Comparison of ENCODE assay signal across 24 cellular contexts in the genomic region with DNA sequence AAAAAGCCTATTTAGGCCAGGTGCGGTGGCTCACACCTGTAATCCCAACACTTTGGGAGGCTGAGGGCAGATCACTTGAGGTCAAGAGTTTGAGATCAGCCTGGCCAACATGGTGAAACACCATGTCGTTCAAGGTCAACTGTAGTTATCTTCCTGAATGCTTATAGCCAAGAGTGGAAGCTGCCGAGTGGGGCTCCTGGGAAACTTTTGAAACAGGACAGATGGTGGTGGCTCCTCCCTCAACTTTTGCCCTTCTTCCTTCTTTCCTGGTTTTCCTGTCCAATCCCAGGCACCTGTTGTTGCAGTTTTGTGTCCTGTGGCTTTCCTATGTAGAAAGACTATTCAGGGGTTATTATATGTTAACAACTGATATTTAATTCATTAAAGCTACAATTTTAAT. TPM values are rescaled to one million over a fixed set of nuclear protein-coding genes. Genes with fewer than 3 reads are reported as not detected.
DNase-seq lines count a peak whose midpoint lies in the region; ATAC-seq, FAIRE-seq and TF ChIP-seq lines count a peak whose summit lies in the region.
"Had no signal": no experiment of that assay in that cellular context is flagged by ENCODE, and none has a peak within 500 bp of the region (broad histone marks: within the 10 kb centered on the region; RNA-seq: fewer than 3 reads in every experiment).

No MANE protein-coding gene starts in this region.

- H3K27ac ChIP-seq in HepG2 (ENCODE audit: extremely low read length, insufficient read depth, low read length), result no peak overlapping the region
- H3K27ac ChIP-seq in right lobe of liver, result no peak overlapping the region
- no peak overlapping the region for H3K27ac ChIP-seq in K562 (ENCODE audit: extremely low read depth, low read depth, low read length)
- H3K27ac ChIP-seq: A549 had no signal

- H3K9ac ChIP-seq in HepG2 (ENCODE audit: insufficient read depth, low read depth, low read length), result no peak overlapping the region
- H3K9ac ChIP-seq in K562 (ENCODE audit: insufficient read depth in 1 of 2, low read depth in 2 of 2, low read length in 2 of 2), result no peak overlapping the region

- POLR2A ChIA-PET in HepG2 (lab: Yijun Ruan, JAX), result interaction anchor here (1.0 kb wide), 1 partner anchor 62 kb away, joined by 3 read pairs; no protein-coding TSS in a partner anchor
- POLR2A ChIA-PET in K562 (lab: Yijun Ruan, JAX), result interaction anchor here (0.8 to 1.0 kb wide), 2 partner anchors 23 to 209 kb away, joined by 3 read pairs; no protein-coding TSS in a partner anchor

- H3K27ac Mint-ChIP-seq in naive B cell, result peak overlapping the region in 4 of 6 donors; percentile 1 to 88 (median 52)
- H3K27ac Mint-ChIP-seq in stimulated activated memory B cell treated with anti-CD40 and anti-IgM and Interleukin-4, amounts not matched to agents 10 μg/mL and 1 μg/mL and 100 μg/mL, for 72 hours, result peak overlapping the region; percentile 53
- no peak overlapping the region for H3K27ac Mint-ChIP-seq in stimulated activated effector memory CD8-positive, alpha-beta T cell treated with anti-CD3 and anti-CD28 coated beads, Interleukin-12 subunit alpha, Interleukin-12 subunit beta, amount 100 ng/mL, for 72 hours
- no peak overlapping the region for H3K27ac Mint-ChIP-seq in activated naive CD8-positive, alpha-beta T cell treated with anti-CD3 and anti-CD28 coated beads for 36 hours
- H3K27ac Mint-ChIP-seq: CD4-positive, alpha-beta memory T cell had no signal

- H2AFZ ChIP-seq in HepG2 (ENCODE audit: low read length), result no peak overlapping the region
- no peak overlapping the region for H2AFZ ChIP-seq in K562 (ENCODE audit: low read depth, low read length)

- peaks cover 20% of the 10 kb centered on the region for H3K4me1 ChIP-seq in HepG2 (ENCODE audit: insufficient read depth, low read length)
- H3K4me1 ChIP-seq in right lobe of liver, result no peaks in the 10 kb centered on the region
- peaks cover 0 to 6% of the 10 kb centered on the region in 2 experiments; a peak in 2 of 5 replicates for H3K4me1 ChIP-seq in K562 (replicated peaks in 1 of 2; ENCODE audit: control insufficient read depth in 2 of 2, insufficient read depth in 2 of 2, low read length in 2 of 2)
- H3K4me1 ChIP-seq: HAP-1 had no signal

- peaks cover 6 to 8% of the 10 kb centered on the region in 2 donors for H3K36me3 Mint-ChIP-seq in naive B cell
- H3K36me3 Mint-ChIP-seq in stimulated activated memory B cell treated with anti-CD40 and anti-IgM and Interleukin-4, amounts not matched to agents 10 μg/mL and 1 μg/mL and 100 μg/mL, for 72 hours, result peaks cover 5% of the 10 kb centered on the region
- H3K36me3 Mint-ChIP-seq in stimulated activated effector memory CD8-positive, alpha-beta T cell treated with anti-CD3 and anti-CD28 coated beads, Interleukin-12 subunit alpha, Interleukin-12 subunit beta, amount 100 ng/mL, for 72 hours, result no peaks in the 10 kb centered on the region
- peaks cover 5% of the 10 kb centered on the region for H3K36me3 Mint-ChIP-seq in activated naive CD8-positive, alpha-beta T cell treated with anti-CD3 and anti-CD28 coated beads for 36 hours

- no peak for ATAC-seq in HepG2
- ATAC-seq in right lobe of liver, result no peak
- ATAC-seq in K562, result no peak
- no peak for ATAC-seq in naive B cell (ENCODE audit: low read depth in 2 of 2)
- ATAC-seq in stimulated activated memory B cell treated with anti-CD40 and anti-IgM and Interleukin-4, amounts not matched to agents 10 μg/mL and 1 μg/mL and 100 μg/mL, for 72 hours, result no peak
- ATAC-seq in stimulated activated effector memory CD8-positive, alpha-beta T cell treated with anti-CD3 and anti-CD28 coated beads, Interleukin-12 subunit alpha, Interleukin-12 subunit beta, amount 100 ng/mL, for 72 hours, result no peak
- ATAC-seq: A549 had no signal

- in situ Hi-C loops in HepG2 (cut with HindIII; ENCODE audit: extremely low pct_ligation_motif_present, low pct_unique_long_range_greater_than_20kb), result no loop called here
- in situ Hi-C loops in K562 (cut with MboI), result no loop called here

- H3K27me3 Mint-ChIP-seq in naive B cell, result no peaks in the 10 kb centered on the region
- no peaks in the 10 kb centered on the region for H3K27me3 Mint-ChIP-seq in stimulated activated memory B cell treated with anti-CD40 and anti-IgM and Interleukin-4, amounts not matched to agents 10 μg/mL and 1 μg/mL and 100 μg/mL, for 72 hours
- H3K27me3 Mint-ChIP-seq in activated naive CD8-positive, alpha-beta T cell treated with anti-CD3 and anti-CD28 coated beads for 36 hours, result no peaks in the 10 kb centered on the region
- H3K27me3 Mint-ChIP-seq: CD4-positive, alpha-beta memory T cell had no signal

- intact Hi-C loops in HepG2 (cut with micrococcal nuclease; ENCODE audit: unreplicated experiment) (no loop called here), right lobe of liver (cut with DNase I) (no loop called here), K562 (cut with micrococcal nuclease) (no loop called here)

- H3K9me3 ChIP-seq in HepG2 (ENCODE audit: low read length) (no peaks in the 10 kb centered on the region), right lobe of liver (no peaks in the 10 kb centered on the region), K562 (replicated peaks; ENCODE audit: control insufficient read depth, insufficient read depth, low read depth, low read length) (peaks cover 2% of the 10 kb centered on the region; the same call in 1 of the 2 replicates)
- H3K9me3 ChIP-seq: HAP-1 had no signal

- 3% methylated on average over 3 of the region's 3 CpGs for WGBS in HepG2 (ENCODE audit: low lambda C conversion rate)
- 88% methylated on average over 2 of the region's 3 CpGs for WGBS in right lobe of liver (ENCODE audit: insufficient coverage, low coverage, low lambda C conversion rate, missing lambda C conversion rate)
- WGBS in K562 (ENCODE audit: insufficient coverage, low coverage, missing lambda C conversion rate), result 46% methylated on average over 3 of the region's 3 CpGs

- TF ChIP-seq POLR2A in HepG2 (IDR thresholded peaks at IDR 0.05; ENCODE audit: insufficient read depth in 1 of 2, low read depth in 2 of 2, low read length in 2 of 2) (no peak), right lobe of liver (IDR thresholded peaks at IDR 0.05) (no peak), K562 (conservative IDR thresholded peaks at IDR 0.05) (no peak)

- no peak for TF ChIP-seq RAD21 in HepG2 (CRISPR knock-in tag; IDR thresholded peaks at IDR 0.05)
- no peak for TF ChIP-seq RAD21 in K562 (CRISPR knock-in tag; conservative IDR thresholded peaks at IDR 0.05 in 1 of 2, IDR thresholded peaks at IDR 0.05 in 1 of 2)

- DNase-seq in HepG2 (ENCODE audit: low spot score) (no peak), right lobe of liver (no peak), K562 (ENCODE audit: extremely low read depth in 1 of 4, low spot score in 3 of 4) (peak in 1 of 4 experiments; percentile 4), naive B cell (no peak), NCI-H2107 (lab: John Stamatoyannopoulos, UW) (no peak)
- no peak for DNase-seq in stimulated activated effector memory CD8-positive, alpha-beta T cell treated with anti-CD3 and anti-CD28 coated beads, Interleukin-12 subunit alpha, Interleukin-12 subunit beta, amount 100 ng/mL, for 72 hours (ENCODE audit: low spot score in 2 of 2)
- no peak for DNase-seq in activated naive CD8-positive, alpha-beta T cell treated with anti-CD3 and anti-CD28 coated beads for 36 hours
- DNase-seq: 8988T; ACHN; AML-193; C1 segment of cervical spinal cord; Calu3; CD4-positive, alpha-beta memory T cell; COR-L47; DMS53; DMS79 treated with DMSO at 0.1 percent for 48 hours; GF-D8; GOT3 had no signal

- no peak for FAIRE-seq in HepG2 (lab: Jason Lieb, UNC)
- no peak for FAIRE-seq in K562 (lab: Jason Lieb, UNC)
- FAIRE-seq: A549, GM12891, GM18507, H54 had no signal

- H3K27me3 ChIP-seq in HepG2 (ENCODE audit: control insufficient read depth in 1 of 2, insufficient read depth in 2 of 2, low read length in 2 of 2), result peaks cover 0 to 1% of the 10 kb centered on the region in 2 experiments; a peak in 1 of 5 replicates
- H3K27me3 ChIP-seq in right lobe of liver, result no peaks in the 10 kb centered on the region
- H3K27me3 ChIP-seq in K562 (ENCODE audit: control insufficient read depth in 2 of 2, insufficient read depth in 2 of 2, low read length in 2 of 2), result no peaks in the 10 kb centered on the region

- H3K4me2 ChIP-seq in HepG2 (ENCODE audit: low read depth, low read length) (no peak overlapping the region), K562 (ENCODE audit: insufficient read depth, low read length) (no peak overlapping the region)
- H3K4me2 ChIP-seq: A549 had no signal

- CTCF ChIA-PET in HepG2 (lab: Yijun Ruan, JAX; ENCODE audit: low intra/inter-chr PET ratio, low total read pairs), result no interaction called here
- CTCF ChIA-PET in K562 (lab: Yijun Ruan, JAX; ENCODE audit: low intra/inter-chr PET ratio), result no interaction called here

- no peaks in the 10 kb centered on the region for H4K20me1 ChIP-seq in HepG2 (ENCODE audit: insufficient read depth, low read length)
- H4K20me1 ChIP-seq in K562 (replicated peaks; ENCODE audit: control insufficient read depth, insufficient read depth, low read length), result no peaks in the 10 kb centered on the region

- no peaks in the 10 kb centered on the region for H3K9me1 ChIP-seq in K562 (ENCODE audit: control insufficient read depth, insufficient read depth, low read length)

- BruUV-seq in HepG2 (replicated peaks; lab: Mats Ljungman, UMichigan), result no TSS peak
- no TSS peak for BruUV-seq in K562 (replicated peaks; lab: Mats Ljungman, UMichigan)

- H3K4me3 ChIP-seq in HepG2 (replicated peaks in 1 of 3; ENCODE audit: insufficient read depth in 1 of 3, low read depth in 2 of 3, low read length in 3 of 3) (no peak overlapping the region), right lobe of liver (no peak overlapping the region), K562 (no peak overlapping the region)
- H3K4me3 ChIP-seq: A549, HAP-1 had no signal

- peak overlapping the region in 2 of 8 donors; percentile 14 to 30 for H3K4me3 Mint-ChIP-seq in naive B cell
- no peak overlapping the region for H3K4me3 Mint-ChIP-seq in stimulated activated memory B cell treated with anti-CD40 and anti-IgM and Interleukin-4, amounts not matched to agents 10 μg/mL and 1 μg/mL and 100 μg/mL, for 72 hours
- H3K4me3 Mint-ChIP-seq in stimulated activated effector memory CD8-positive, alpha-beta T cell treated with anti-CD3 and anti-CD28 coated beads, Interleukin-12 subunit alpha, Interleukin-12 subunit beta, amount 100 ng/mL, for 72 hours, result no peak overlapping the region
- no peak overlapping the region for H3K4me3 Mint-ChIP-seq in activated naive CD8-positive, alpha-beta T cell treated with anti-CD3 and anti-CD28 coated beads for 36 hours
- H3K4me3 Mint-ChIP-seq: CD4-positive, alpha-beta memory T cell had no signal

- TF ChIP-seq EP300 in HepG2 (IDR thresholded peaks at IDR 0.05; ENCODE audit: low read depth in 2 of 2, low read length in 2 of 2), result no peak
- TF ChIP-seq EP300 in HepG2 (CRISPR knock-in tag; IDR thresholded peaks at IDR 0.05; ENCODE audit: borderline replicate concordance), result no peak
- TF ChIP-seq EP300 in K562 (IDR thresholded peaks at IDR 0.05; ENCODE audit: low read length), result no peak

- H3K79me2 ChIP-seq in HepG2 (ENCODE audit: insufficient read depth, low read length), result no peaks in the 10 kb centered on the region
- H3K79me2 ChIP-seq in K562 (ENCODE audit: control insufficient read depth, insufficient read depth, low read length), result no peaks in the 10 kb centered on the region

- TF ChIP-seq CTCF in HepG2 (CRISPR knock-in tag; IDR thresholded peaks at IDR 0.05) (no peak), right lobe of liver (IDR thresholded peaks at IDR 0.05) (no peak), K562 (IDR thresholded peaks at IDR 0.05 in 2 of 3, conservative IDR thresholded peaks at IDR 0.05 in 1 of 3; ENCODE audit: insufficient read depth in 2 of 3, low read depth in 1 of 3, low read length in 3 of 3) (no peak)

- H3K36me3 ChIP-seq in HepG2 (replicated peaks in 1 of 2; ENCODE audit: control insufficient read depth in 1 of 2, insufficient read depth in 2 of 2, low read length in 2 of 2), result no peaks in the 10 kb centered on the region
- H3K36me3 ChIP-seq in right lobe of liver, result no peaks in the 10 kb centered on the region
- no peaks in the 10 kb centered on the region for H3K36me3 ChIP-seq in K562 (ENCODE audit: control insufficient read depth, insufficient read depth, low read length)
- H3K36me3 ChIP-seq: HAP-1 had no signal

- peaks cover 4 to 10% (median 6%) of the 10 kb centered on the region in 7 donors for H3K9me3 Mint-ChIP-seq in naive B cell
- peaks cover 5% of the 10 kb centered on the region for H3K9me3 Mint-ChIP-seq in stimulated activated memory B cell treated with anti-CD40 and anti-IgM and Interleukin-4, amounts not matched to agents 10 μg/mL and 1 μg/mL and 100 μg/mL, for 72 hours
- peaks cover 4% of the 10 kb centered on the region for H3K9me3 Mint-ChIP-seq in stimulated activated effector memory CD8-positive, alpha-beta T cell treated with anti-CD3 and anti-CD28 coated beads, Interleukin-12 subunit alpha, Interleukin-12 subunit beta, amount 100 ng/mL, for 72 hours
- peaks cover 5% of the 10 kb centered on the region for H3K9me3 Mint-ChIP-seq in activated naive CD8-positive, alpha-beta T cell treated with anti-CD3 and anti-CD28 coated beads for 36 hours

- peaks cover 5 to 12% (median 9%) of the 10 kb centered on the region in 3 donors for H3K4me1 Mint-ChIP-seq in naive B cell
- H3K4me1 Mint-ChIP-seq in stimulated activated memory B cell treated with anti-CD40 and anti-IgM and Interleukin-4, amounts not matched to agents 10 μg/mL and 1 μg/mL and 100 μg/mL, for 72 hours, result peaks cover 13% of the 10 kb centered on the region
- H3K4me1 Mint-ChIP-seq in stimulated activated effector memory CD8-positive, alpha-beta T cell treated with anti-CD3 and anti-CD28 coated beads, Interleukin-12 subunit alpha, Interleukin-12 subunit beta, amount 100 ng/mL, for 72 hours, result no peaks in the 10 kb centered on the region
- peaks cover 4% of the 10 kb centered on the region for H3K4me1 Mint-ChIP-seq in activated naive CD8-positive, alpha-beta T cell treated with anti-CD3 and anti-CD28 coated beads for 36 hours
- H3K4me1 Mint-ChIP-seq: CD4-positive, alpha-beta memory T cell had no signal

RNA-seq across cellular contexts. Expression of gene PPIA, which starts 8.7 kb away (rescaled TPM):
- total RNA-seq in HepG2 (2016; rRNA removed; fragmentation: Illumina TruSeq; extraction: Trizol) (2,268 and 3,314 TPM in 2 replicates), right lobe of liver (1,000 to 10,000 TPM in 2 of 6 experiments, 100 to 1,000 TPM in 4; 530 to 1,528 (median 637) TPM), K562 (2014; rRNA removed) (2,805 and 3,364 TPM in 2 replicates), K562 (2014; rRNA removed; fragmentation: Illumina TruSeq; extraction: Trizol) (4,631 and 4,826 TPM in 2 replicates), K562 (2015; rRNA removed; fragmentation: Illumina TruSeq; extraction: Trizol) (3,943 and 3,973 TPM in 2 replicates), K562 (2021) (2,583 and 2,768 TPM in 2 replicates)
- 754 and 802 TPM in 2 replicates for total RNA-seq in HepG2 (2016; cell fraction: cytosol; rRNA removed; fragmentation: Illumina TruSeq; extraction: Trizol; ENCODE audit: low read depth)
- 2,242 and 3,472 TPM in 2 replicates for total RNA-seq in HepG2 (2016; cell fraction: insoluble cytoplasmic fraction; rRNA removed; fragmentation: Illumina TruSeq; extraction: Trizol)
- 997 and 1,006 TPM in 2 replicates for total RNA-seq in HepG2 (2016; cell fraction: membrane; rRNA removed; fragmentation: Illumina TruSeq; extraction: Trizol)
- 760 and 791 TPM in 2 replicates for total RNA-seq in HepG2 (2016; cell fraction: nucleus; rRNA removed; fragmentation: Illumina TruSeq; extraction: Trizol)
- polyA plus RNA-seq in HepG2 (2011; rRNA removed) (2,460 and 3,010 TPM in 2 replicates), K562 (2011; rRNA removed) (5,196 and 6,697 TPM in 2 replicates), K562 (2014; fragmentation: Illumina TruSeq; extraction: Trizol) (7,504 and 8,032 TPM in 2 replicates), K562 (2014; fragmentation: Nextera tagmentation; extraction: Ambion mirVana) (1,000 to 10,000 TPM; 2,984 to 3,298 TPM), K562 (2014; rRNA removed) (6,267 and 7,127 TPM in 2 replicates), naive B cell (ENCODE audit: low read depth in 6 of 6) (1,000 to 10,000 TPM; 2,925 to 4,431 (median 4,097) TPM)
- 2,797 and 3,003 TPM in 2 replicates for polyA plus RNA-seq in HepG2 (2011; cell fraction: cytosol; rRNA removed)
- 624 and 737 TPM in 2 replicates for polyA plus RNA-seq in HepG2 (2011; cell fraction: nucleus; rRNA removed)
- polyA plus RNA-seq in HepG2 (2012), result 1,687 and 1,874 TPM in 2 replicates
- polyA plus RNA-seq in HepG2 (2016; cell fraction: cytosol; fragmentation: Illumina TruSeq; extraction: Trizol; ENCODE audit: low read depth), result 1,121 and 1,153 TPM in 2 replicates
- 3,894 and 4,262 TPM in 2 replicates for polyA plus RNA-seq in HepG2 (2016; cell fraction: insoluble cytoplasmic fraction; fragmentation: Illumina TruSeq; extraction: Trizol; ENCODE audit: low read depth)
- polyA plus RNA-seq in HepG2 (2016; cell fraction: membrane; fragmentation: Illumina TruSeq; extraction: Trizol; ENCODE audit: low read depth), result 1,143 and 1,145 TPM in 2 replicates
- polyA plus RNA-seq in HepG2 (2016; cell fraction: nucleus; fragmentation: Illumina TruSeq; extraction: Trizol; ENCODE audit: insufficient read depth, low read depth), result 1,363 and 1,473 TPM in 2 replicates
- 700 and 1,641 TPM in 2 replicates for polyA minus RNA-seq in HepG2 (2011; rRNA and poly(A)+ RNA removed; ENCODE audit: low replicate concordance)
- polyA minus RNA-seq in HepG2 (2011; cell fraction: cytosol; rRNA and poly(A)+ RNA removed), result 495 and 562 TPM in 2 replicates
- 234 and 280 TPM in 2 replicates for polyA minus RNA-seq in HepG2 (2011; cell fraction: nucleus; rRNA and poly(A)+ RNA removed)
- total RNA-seq in K562 (2011; cell fraction: chromatin; rRNA removed; ENCODE audit: low replicate concordance), result 453 and 475 TPM in 2 replicates
- total RNA-seq in K562 (2011; cell fraction: nucleolus; rRNA removed), result 439 and 464 TPM in 2 replicates
- total RNA-seq in K562 (2011; cell fraction: nucleoplasm; rRNA removed), result 630 and 762 TPM in 2 replicates
- polyA plus RNA-seq in K562 (2011; cell fraction: cytosol; rRNA removed), result 4,310 and 6,172 TPM in 2 replicates
- polyA plus RNA-seq in K562 (2011; cell fraction: nucleus; rRNA removed), result 1,280 and 2,340 TPM in 2 replicates
- 2,534 and 3,220 TPM in 2 replicates for polyA plus RNA-seq in K562 (2012)
- 2,540 and 2,827 TPM in 2 replicates for polyA minus RNA-seq in K562 (2011; rRNA and poly(A)+ RNA removed)
- 724 and 768 TPM in 2 replicates for polyA minus RNA-seq in K562 (2011; cell fraction: cytosol; rRNA and poly(A)+ RNA removed)
- polyA minus RNA-seq in K562 (2011; cell fraction: nucleus; rRNA and poly(A)+ RNA removed), result 135 and 291 TPM in 2 replicates
- 1,000 to 10,000 TPM; 3,010 to 3,071 TPM for total RNA-seq in activated naive CD8-positive, alpha-beta T cell treated with anti-CD3 and anti-CD28 coated beads for 36 hours

RNA-seq across cellular contexts. Expression of gene ZMIZ2, which starts 39.1 kb away (rescaled TPM):
- total RNA-seq in HepG2 (2016; rRNA removed; fragmentation: Illumina TruSeq; extraction: Trizol), result 4.1 and 4.9 TPM in 2 replicates
- 5.1 and 5.7 TPM in 2 replicates for total RNA-seq in HepG2 (2016; cell fraction: cytosol; rRNA removed; fragmentation: Illumina TruSeq; extraction: Trizol; ENCODE audit: low read depth)
- total RNA-seq in HepG2 (2016; cell fraction: insoluble cytoplasmic fraction; rRNA removed; fragmentation: Illumina TruSeq; extraction: Trizol), result 3.1 and 6.7 TPM in 2 replicates
- 5.7 and 7.3 TPM in 2 replicates for total RNA-seq in HepG2 (2016; cell fraction: membrane; rRNA removed; fragmentation: Illumina TruSeq; extraction: Trizol)
- total RNA-seq in HepG2 (2016; cell fraction: nucleus; rRNA removed; fragmentation: Illumina TruSeq; extraction: Trizol), result 10.0 and 10.4 TPM in 2 replicates
- polyA plus RNA-seq in HepG2 (2011; rRNA removed), result 7.9 and 9.7 TPM in 2 replicates
- polyA plus RNA-seq in HepG2 (2011; cell fraction: cytosol; rRNA removed), result 1.1 and 1.8 TPM in 2 replicates
- polyA plus RNA-seq in HepG2 (2011; cell fraction: nucleus; rRNA removed), result 68.3 and 74.7 TPM in 2 replicates
- polyA plus RNA-seq in HepG2 (2012), result 12.0 and 15.7 TPM in 2 replicates
- 2.6 and 3.0 TPM in 2 replicates for polyA plus RNA-seq in HepG2 (2016; cell fraction: cytosol; fragmentation: Illumina TruSeq; extraction: Trizol; ENCODE audit: low read depth)
- 6.4 and 10.1 TPM in 2 replicates for polyA plus RNA-seq in HepG2 (2016; cell fraction: insoluble cytoplasmic fraction; fragmentation: Illumina TruSeq; extraction: Trizol; ENCODE audit: low read depth)
- 8.9 and 10.4 TPM in 2 replicates for polyA plus RNA-seq in HepG2 (2016; cell fraction: membrane; fragmentation: Illumina TruSeq; extraction: Trizol; ENCODE audit: low read depth)
- polyA plus RNA-seq in HepG2 (2016; cell fraction: nucleus; fragmentation: Illumina TruSeq; extraction: Trizol; ENCODE audit: insufficient read depth, low read depth), result 47.2 and 57.0 TPM in 2 replicates
- 17.5 and 23.0 TPM in 2 replicates for polyA minus RNA-seq in HepG2 (2011; rRNA and poly(A)+ RNA removed; ENCODE audit: low replicate concordance)
- 2.9 and 4.7 TPM in 2 replicates for polyA minus RNA-seq in HepG2 (2011; cell fraction: cytosol; rRNA and poly(A)+ RNA removed)
- polyA minus RNA-seq in HepG2 (2011; cell fraction: nucleus; rRNA and poly(A)+ RNA removed), result 34.2 and 43.8 TPM in 2 replicates
- 10 to 100 TPM in 4 of 6 experiments, 1 to 10 TPM in 2; 8.6 to 36.3 (median 28.6) TPM for total RNA-seq in right lobe of liver
- total RNA-seq in K562 (2011; cell fraction: chromatin; rRNA removed; ENCODE audit: low replicate concordance), result 88.7 and 221 TPM in 2 replicates
- total RNA-seq in K562 (2011; cell fraction: nucleolus; rRNA removed), result 115 and 124 TPM in 2 replicates
- 100 and 113 TPM in 2 replicates for total RNA-seq in K562 (2011; cell fraction: nucleoplasm; rRNA removed)
- total RNA-seq in K562 (2014; rRNA removed), result 4.5 and 8.0 TPM in 2 replicates
- 2.6 and 4.3 TPM in 2 replicates for total RNA-seq in K562 (2014; rRNA removed; fragmentation: Illumina TruSeq; extraction: Trizol)
- total RNA-seq in K562 (2015; rRNA removed; fragmentation: Illumina TruSeq; extraction: Trizol), result 4.9 and 5.9 TPM in 2 replicates
- total RNA-seq in K562 (2021), result 34.7 and 40.3 TPM in 2 replicates
- polyA plus RNA-seq in K562 (2011; rRNA removed), result 5.2 and 12.7 TPM in 2 replicates
- polyA plus RNA-seq in K562 (2011; cell fraction: cytosol; rRNA removed), result 3.5 and 5.4 TPM in 2 replicates
- 93.5 and 148 TPM in 2 replicates for polyA plus RNA-seq in K562 (2011; cell fraction: nucleus; rRNA removed)
- polyA plus RNA-seq in K562 (2012), result 39.3 and 55.6 TPM in 2 replicates
- polyA plus RNA-seq in K562 (2014; fragmentation: Illumina TruSeq; extraction: Trizol), result 15.5 and 22.3 TPM in 2 replicates
- under 1 TPM; 0.13 to 0.18 TPM for polyA plus RNA-seq in K562 (2014; fragmentation: Nextera tagmentation; extraction: Ambion mirVana)
- polyA plus RNA-seq in K562 (2014; rRNA removed), result 19.1 and 20.0 TPM in 2 replicates
- polyA minus RNA-seq in K562 (2011; rRNA and poly(A)+ RNA removed), result 7.6 and 8.2 TPM in 2 replicates
- 9.3 and 11.0 TPM in 2 replicates for polyA minus RNA-seq in K562 (2011; cell fraction: cytosol; rRNA and poly(A)+ RNA removed)
- polyA minus RNA-seq in K562 (2011; cell fraction: nucleus; rRNA and poly(A)+ RNA removed), result 36.5 and 37.0 TPM in 2 replicates
- polyA plus RNA-seq in naive B cell (ENCODE audit: low read depth in 6 of 6), result 10 to 100 TPM in 5 of 6 donors, 1 to 10 TPM in 1; 5.8 to 22.8 (median 13.4) TPM
- total RNA-seq in activated naive CD8-positive, alpha-beta T cell treated with anti-CD3 and anti-CD28 coated beads for 36 hours, result 100 to 1,000 TPM; 116 to 122 TPM

Comparison
In these comparisons a context has a peak if more than half of its experiments do, and no peak if none do; other contexts are left out.
1. H3K27ac Mint-ChIP-seq: peak in naive B cell (4 of 6) and stimulated activated memory B cell treated with anti-CD40 and anti-IgM and Interleukin-4, amounts not matched to agents 10 μg/mL and 1 μg/mL and 100 μg/mL, for 72 hours (single experiment); none in stimulated activated effector memory CD8-positive, alpha-beta T cell treated with anti-CD3 and anti-CD28 coated beads, Interleukin-12 subunit alpha, Interleukin-12 subunit beta, amount 100 ng/mL, for 72 hours (single experiment) and activated naive CD8-positive, alpha-beta T cell treated with anti-CD3 and anti-CD28 coated beads for 36 hours (single experiment).
2. Of the 241 proteins assayed by ChIP-seq in both HepG2 and K562: peak only in HepG2: none; only in K562: ESRRA; in both: none; in neither: 240.